9 cellular contexts compared by ENCODE assay signal in the genomic region with DNA sequence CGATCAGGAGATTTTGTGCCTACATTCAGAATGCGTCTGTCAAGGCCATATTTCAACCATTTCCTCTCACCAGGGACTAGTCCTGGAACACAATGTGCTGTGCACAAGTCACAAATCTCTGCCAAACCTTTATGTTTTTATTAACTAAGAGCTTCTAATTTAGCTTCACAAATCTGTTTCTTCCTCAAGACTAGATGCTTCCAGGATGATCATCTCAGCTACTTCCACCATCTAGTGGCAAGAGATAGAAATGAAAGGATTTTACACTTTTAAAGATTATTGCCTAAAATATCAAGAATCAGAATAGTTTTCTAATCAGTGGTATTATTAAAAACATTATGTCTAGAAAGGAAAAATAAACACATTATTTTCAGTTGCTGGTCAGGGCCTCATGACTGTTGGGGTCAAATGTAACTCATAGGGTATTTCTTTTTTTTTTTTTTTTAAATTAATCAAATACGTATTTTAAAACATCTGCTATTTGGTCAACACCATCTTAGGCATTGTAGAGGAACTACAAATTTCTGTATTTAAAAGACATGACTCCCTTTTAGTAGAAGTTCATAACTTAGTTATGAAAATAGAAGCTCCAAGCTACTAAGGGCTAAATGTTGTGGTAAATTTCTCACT.
A peak's percentile ranks its signal among the peaks of the same experiment; 100 is the strongest.
DNase-seq lines count a peak whose midpoint lies in the region; ATAC-seq and TF ChIP-seq lines count a peak whose summit lies in the region.
"Had no signal": no experiment of that assay in that cellular context is flagged by ENCODE, and none has a peak within 500 bp of the region (broad histone marks: within the 10 kb centered on the region; RNA-seq: fewer than 3 reads in every experiment).

No MANE protein-coding gene starts in this region.

- peak; percentile 74 for TF ChIP-seq CTCF in 22Rv1 (IDR thresholded peaks at IDR 0.05)
- TF ChIP-seq CTCF in GM12873 (IDR thresholded peaks at IDR 0.05; ENCODE audit: insufficient read depth, low read depth, low read length, missing control alignments), result peak; percentile 29
- peak; percentile 46 for TF ChIP-seq CTCF in glutamatergic neuron (IDR thresholded peaks at IDR 0.05; ENCODE audit: partially characterized antibody, unreplicated experiment)

- no peaks in the 10 kb centered on the region for H3K36me3 ChIP-seq in SK-N-MC (ENCODE audit: insufficient read depth, low read length)
- H3K36me3 ChIP-seq: SJCRH30 had no signal

- ATAC-seq in stimulated activated memory B cell treated with anti-CD40 and anti-IgM and Interleukin-4, amounts not matched to agents 10 μg/mL and 1 μg/mL and 100 μg/mL, for 72 hours, result no peak
- ATAC-seq in GM18505 (IDR thresholded peaks at IDR 0.05; ENCODE audit: unreplicated experiment), result no peak
- no peak for ATAC-seq in effector memory CD8-positive, alpha-beta T cell (replicated peaks)

- DNase-seq in SK-N-MC (ENCODE audit: low read depth, low spot score) (peak; percentile 50), glutamatergic neuron (no peak)
- DNase-seq in activated effector memory CD4-positive, alpha-beta T cell treated with Interleukin-2 at 50 U/mL for 16 hours, result no peak
- DNase-seq in effector memory CD8-positive, alpha-beta T cell, result no peak

- TF ChIP-seq POLR2A in GM18505 (IDR thresholded peaks at IDR 0.05; ENCODE audit: borderline replicate concordance, extremely low read depth, insufficient read depth, insufficient read length), result no peak

- no peak overlapping the region for H3K27ac Mint-ChIP-seq in glutamatergic neuron (ENCODE audit: unreplicated experiment)
- no peak overlapping the region for H3K27ac Mint-ChIP-seq in stimulated activated memory B cell treated with anti-CD40 and anti-IgM and Interleukin-4, amounts not matched to agents 10 μg/mL and 1 μg/mL and 100 μg/mL, for 72 hours
- no peak overlapping the region for H3K27ac Mint-ChIP-seq in effector memory CD8-positive, alpha-beta T cell

- no peak overlapping the region for H3K9ac ChIP-seq in SK-N-MC (ENCODE audit: insufficient read length)

- no peaks in the 10 kb centered on the region for H3K27me3 Mint-ChIP-seq in glutamatergic neuron (ENCODE audit: unreplicated experiment)
- peaks cover 15% of the 10 kb centered on the region for H3K27me3 Mint-ChIP-seq in stimulated activated memory B cell treated with anti-CD40 and anti-IgM and Interleukin-4, amounts not matched to agents 10 μg/mL and 1 μg/mL and 100 μg/mL, for 72 hours
- H3K27me3 Mint-ChIP-seq in effector memory CD8-positive, alpha-beta T cell, result no peaks in the 10 kb centered on the region

- H3K27ac ChIP-seq in 22Rv1, result no peak overlapping the region
- peak overlapping the region; percentile 82 for H3K27ac ChIP-seq in SK-N-MC
- H3K27ac ChIP-seq: SJCRH30 had no signal

- no peaks in the 10 kb centered on the region for H3K9me3 ChIP-seq in SK-N-MC (ENCODE audit: low read depth, low read length)
- H3K9me3 ChIP-seq: SJCRH30 had no signal

- H3K9me3 Mint-ChIP-seq in glutamatergic neuron (ENCODE audit: unreplicated experiment), result no peaks in the 10 kb centered on the region
- no peaks in the 10 kb centered on the region for H3K9me3 Mint-ChIP-seq in stimulated activated memory B cell treated with anti-CD40 and anti-IgM and Interleukin-4, amounts not matched to agents 10 μg/mL and 1 μg/mL and 100 μg/mL, for 72 hours
- H3K9me3 Mint-ChIP-seq in effector memory CD8-positive, alpha-beta T cell, result peaks cover 9 to 11% of the 10 kb centered on the region in 2 donors

- H3K4me3 Mint-ChIP-seq in glutamatergic neuron (ENCODE audit: unreplicated experiment), result no peak overlapping the region
- H3K4me3 Mint-ChIP-seq in stimulated activated memory B cell treated with anti-CD40 and anti-IgM and Interleukin-4, amounts not matched to agents 10 μg/mL and 1 μg/mL and 100 μg/mL, for 72 hours, result no peak overlapping the region
- no peak overlapping the region for H3K4me3 Mint-ChIP-seq in effector memory CD8-positive, alpha-beta T cell

- H3K4me3 ChIP-seq in SK-N-MC, result no peak overlapping the region
- H3K4me3 ChIP-seq: SJCRH30 had no signal

- no peaks in the 10 kb centered on the region for H3K36me3 Mint-ChIP-seq in glutamatergic neuron (ENCODE audit: unreplicated experiment)
- no peaks in the 10 kb centered on the region for H3K36me3 Mint-ChIP-seq in stimulated activated memory B cell treated with anti-CD40 and anti-IgM and Interleukin-4, amounts not matched to agents 10 μg/mL and 1 μg/mL and 100 μg/mL, for 72 hours
- no peaks in the 10 kb centered on the region for H3K36me3 Mint-ChIP-seq in effector memory CD8-positive, alpha-beta T cell (ENCODE audit: insufficient read depth)

- H3K4me1 Mint-ChIP-seq in glutamatergic neuron (ENCODE audit: low read depth, unreplicated experiment), result no peaks in the 10 kb centered on the region
- peaks cover 1% of the 10 kb centered on the region for H3K4me1 Mint-ChIP-seq in stimulated activated memory B cell treated with anti-CD40 and anti-IgM and Interleukin-4, amounts not matched to agents 10 μg/mL and 1 μg/mL and 100 μg/mL, for 72 hours
- H3K4me1 Mint-ChIP-seq in effector memory CD8-positive, alpha-beta T cell (ENCODE audit: low read depth in 2 of 2), result no peaks in the 10 kb centered on the region
